23 cellular contexts compared by ENCODE assay signal in the genomic region with DNA sequence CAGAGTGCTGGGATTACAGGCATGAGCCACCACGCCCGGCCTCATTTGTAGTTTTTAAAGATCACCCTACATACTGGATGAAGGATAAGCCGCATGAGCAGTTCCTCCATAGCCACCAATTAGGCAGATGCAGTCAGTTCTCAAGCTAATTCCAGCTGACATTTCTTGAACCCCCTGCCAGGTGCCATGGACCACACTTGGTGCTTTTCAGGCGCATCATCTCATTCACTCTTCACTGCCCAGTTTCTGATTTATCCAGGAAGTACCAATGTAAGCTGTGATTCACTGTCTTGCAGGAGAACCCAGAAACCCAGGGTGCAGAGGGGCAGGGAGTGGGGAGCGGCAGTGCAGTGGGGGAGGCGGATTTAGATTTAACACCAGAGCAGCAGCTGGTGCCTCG. TPM values are rescaled to one million over a fixed set of nuclear protein-coding genes. Genes with fewer than 3 reads are reported as not detected.
DNase-seq lines count a peak whose midpoint lies in the region; ATAC-seq, FAIRE-seq and TF ChIP-seq lines count a peak whose summit lies in the region.
"Had no signal": no experiment of that assay in that cellular context is flagged by ENCODE, and none has a peak within 500 bp of the region (broad histone marks: within the 10 kb centered on the region; RNA-seq: fewer than 3 reads in every experiment).

No MANE protein-coding gene starts in this region.

- no peak overlapping the region for H4K8ac ChIP-seq in H1 (ENCODE audit: extremely low read depth, insufficient read depth, low read length)

- H3K23ac ChIP-seq in H1 (ENCODE audit: insufficient read length), result no peak overlapping the region

- no peak overlapping the region for H2BK15ac ChIP-seq in H1 (ENCODE audit: low read length)

- H3K23me2 ChIP-seq in H1 (ENCODE audit: low read depth, low read length), result no peaks in the 10 kb centered on the region

- no peak overlapping the region for H2BK5ac ChIP-seq in H1 (ENCODE audit: low read depth, low read length)

- no peak for TF ChIP-seq RAD21 in SK-N-SH (IDR thresholded peaks at IDR 0.05; ENCODE audit: low read length)
- TF ChIP-seq RAD21 in H1 (IDR thresholded peaks at IDR 0.05 in 1 of 2, conservative IDR thresholded peaks at IDR 0.05 in 1 of 2; ENCODE audit: low read depth in 2 of 2, low read length in 2 of 2), result no peak

- TF ChIP-seq POLR2A in H1 (IDR thresholded peaks at IDR 0.05; ENCODE audit: control extremely low read depth in 1 of 2, low read depth in 2 of 2, low read length in 2 of 2), result no peak
- no peak for TF ChIP-seq POLR2A in transverse colon (IDR thresholded peaks at IDR 0.05)

- no peak for FAIRE-seq in H1 (lab: Jason Lieb, UNC)

- H3K18ac ChIP-seq in H1 (ENCODE audit: extremely low read depth, low read length), result no peak overlapping the region

- H3F3A ChIP-seq in SK-N-SH (replicated peaks; ENCODE audit: insufficient read depth), result no peaks in the 10 kb centered on the region
- H3F3A ChIP-seq in neural progenitor cell (ENCODE audit: low read depth), result no peaks in the 10 kb centered on the region

- H3K27ac Mint-ChIP-seq in neural progenitor cell (no peak overlapping the region), WTC11 (no peak overlapping the region)
- H3K27ac Mint-ChIP-seq: activated naive CD4-positive, alpha-beta T cell treated with anti-CD3 and anti-CD28 coated beads for 36 hours; stimulated activated naive B cell treated with anti-CD40 and anti-IgM and Interleukin-4, amounts not matched to agents 10 μg/mL and 1 μg/mL and 100 μg/mL, for 72 hours; T-cell had no signal

- H3K27ac ChIP-seq in SK-N-SH (ENCODE audit: low read depth in 2 of 2, low read length in 1 of 2), result no peak overlapping the region
- no peak overlapping the region for H3K27ac ChIP-seq in H1 (ENCODE audit: low read depth, low read length)
- no peak overlapping the region for H3K27ac ChIP-seq in neural progenitor cell
- H3K27ac ChIP-seq in transverse colon, result peak overlapping the region; percentile 71 to 86 (median 79)
- H3K27ac ChIP-seq: 22Rv1 had no signal

- no peak for TF ChIP-seq EP300 in SK-N-SH (IDR thresholded peaks at IDR 0.05; ENCODE audit: borderline replicate concordance in 1 of 2, low read depth in 1 of 2, low read length in 1 of 2)
- TF ChIP-seq EP300 in H1 (IDR thresholded peaks at IDR 0.05; ENCODE audit: borderline replicate concordance in 1 of 2, low read depth in 2 of 2, low read length in 2 of 2), result no peak
- no peak for TF ChIP-seq EP300 in transverse colon (IDR thresholded peaks at IDR 0.05; ENCODE audit: low read depth)

- H3K36me3 ChIP-seq in SK-N-SH (replicated peaks in 1 of 2; ENCODE audit: control insufficient read depth in 1 of 2, insufficient read depth in 2 of 2, low read length in 1 of 2), result peaks cover 6 to 8% of the 10 kb centered on the region in 2 experiments
- H3K36me3 ChIP-seq in H1 (ENCODE audit: control insufficient read depth in 2 of 4, insufficient read depth in 4 of 4, low read length in 3 of 4), result no peaks in the 10 kb centered on the region
- H3K36me3 ChIP-seq in neural progenitor cell, result no peaks in the 10 kb centered on the region
- peaks cover 0 to 7% (median 0%) of the 10 kb centered on the region in 4 donors for H3K36me3 ChIP-seq in transverse colon

- no peak overlapping the region for H3K56ac ChIP-seq in H1 (replicated peaks; ENCODE audit: insufficient read length, low read depth, low read length)

- H2AK5ac ChIP-seq in H1 (ENCODE audit: low read depth, low read length), result no peak overlapping the region

- H3K4me2 ChIP-seq in SK-N-SH, result no peak overlapping the region
- H3K4me2 ChIP-seq in H1 (ENCODE audit: insufficient read depth in 1 of 2, low read depth in 2 of 2, low read length in 2 of 2), result no peak overlapping the region
- no peak overlapping the region for H3K4me2 ChIP-seq in neural progenitor cell

- H3K9ac ChIP-seq in SK-N-SH (no peak overlapping the region), H1 (replicated peaks in 1 of 4; ENCODE audit: extremely low read depth in 1 of 4, low read depth in 3 of 4, low read length in 3 of 4) (no peak overlapping the region), neural progenitor cell (no peak overlapping the region)

- H4K5ac ChIP-seq in H1 (ENCODE audit: insufficient read length, low read depth, low read length), result no peak overlapping the region

- ATAC-seq in SK-N-SH treated with all-trans-retinoic acid at 6 μM for 48 hours (no peak), WTC11 (no peak)
- ATAC-seq: activated T-cell treated with anti-CD3 and anti-CD28 coated beads, Interleukin-2, amount 50 U/mL, for 4 hours; stimulated activated naive B cell treated with anti-CD40 and anti-IgM and Interleukin-4, amounts not matched to agents 10 μg/mL and 1 μg/mL and 100 μg/mL, for 72 hours; T-cell had no signal

- intact Hi-C loops in transverse colon (cut with DNase I; ENCODE audit: low total_unique reads), result no loop called here

- no peak overlapping the region for H2BK20ac ChIP-seq in H1 (ENCODE audit: low read length)

- H3K79me2 ChIP-seq in SK-N-SH (ENCODE audit: insufficient read depth), result peaks cover 49% of the 10 kb centered on the region
- no peaks in the 10 kb centered on the region for H3K79me2 ChIP-seq in H1 (ENCODE audit: control insufficient read depth in 1 of 2, insufficient read depth in 2 of 2, low read length in 2 of 2)
- H3K79me2 ChIP-seq in neural progenitor cell (ENCODE audit: low read depth), result no peaks in the 10 kb centered on the region

- peaks cover 3% of the 10 kb centered on the region for H3K4me1 Mint-ChIP-seq in neural progenitor cell
- peaks cover 19% of the 10 kb centered on the region for H3K4me1 Mint-ChIP-seq in WTC11

- H3K9me3 Mint-ChIP-seq in neural progenitor cell, result no peaks in the 10 kb centered on the region
- H3K9me3 Mint-ChIP-seq in WTC11, result no peaks in the 10 kb centered on the region
- H3K9me3 Mint-ChIP-seq: activated naive CD4-positive, alpha-beta T cell treated with anti-CD3 and anti-CD28 coated beads for 36 hours; activated T-cell treated with anti-CD3 and anti-CD28 coated beads, Interleukin-2, amount 50 U/mL, for 4 hours; nephron progenitor cell; stimulated activated naive B cell treated with anti-CD40 and anti-IgM and Interleukin-4, amounts not matched to agents 10 μg/mL and 1 μg/mL and 100 μg/mL, for 72 hours; T-cell had no signal

- 93% methylated on average over 7 of the region's 7 CpGs for WGBS in SK-N-SH (ENCODE audit: low lambda C conversion rate)
- 86% methylated on average over 7 of the region's 7 CpGs; no CpG with 5 or more reads in 1 of the 2 experiments for WGBS in H1 (ENCODE audit: extremely low coverage in 1 of 2, insufficient coverage in 1 of 2, insufficient read length in 1 of 2, insufficient replicate concordance in 2 of 2, low coverage in 1 of 2, low lambda C conversion rate in 2 of 2, missing lambda C conversion rate in 1 of 2), 2 experiments
- WGBS in transverse colon (ENCODE audit: low coverage in 1 of 2), 2 donors, result 90 to 92% methylated on average over 6 to 7 of the region's 7 CpGs

- H3K9me2 ChIP-seq in SK-N-SH, result no peaks in the 10 kb centered on the region

- H3K4me1 ChIP-seq in SK-N-SH (ENCODE audit: control insufficient read depth in 1 of 2, insufficient read depth in 2 of 2, low read depth in 1 of 2, low read length in 1 of 2), result peaks cover 13 to 20% of the 10 kb centered on the region in 2 experiments; a peak in 1 of 4 replicates
- H3K4me1 ChIP-seq in H1 (replicated peaks in 1 of 4; ENCODE audit: control insufficient read depth in 3 of 4, insufficient read depth in 4 of 4, low read length in 3 of 4), result peaks cover 0 to 8% (median 3%) of the 10 kb centered on the region in 4 experiments; a peak in 4 of 7 replicates
- H3K4me1 ChIP-seq in neural progenitor cell, result peaks cover 19% of the 10 kb centered on the region
- peaks cover 24 to 83% (median 48%) of the 10 kb centered on the region in 4 donors for H3K4me1 ChIP-seq in transverse colon

- POLR2A ChIA-PET in SK-N-SH (lab: Yijun Ruan, JAX), result no interaction called here
- POLR2A ChIA-PET in H1 (lab: Charles Lee; ENCODE audit: partially characterized antibody), result interaction anchor here (1.8 kb wide), 1 partner anchor 8 kb away, joined by 4 read pairs; no protein-coding TSS in a partner anchor
- POLR2A ChIA-PET in WTC11 (lab: Charles Lee), result no interaction called here

- H2BK12ac ChIP-seq in H1 (ENCODE audit: low read depth, low read length), result no peak overlapping the region

- no peak overlapping the region for H3K14ac ChIP-seq in H1 (ENCODE audit: insufficient read length)

- H3K4me3 Mint-ChIP-seq in neural progenitor cell (no peak overlapping the region), WTC11 (no peak overlapping the region)
- H3K4me3 Mint-ChIP-seq: activated naive CD4-positive, alpha-beta T cell treated with anti-CD3 and anti-CD28 coated beads for 36 hours; activated T-cell treated with anti-CD3 and anti-CD28 coated beads, Interleukin-2, amount 50 U/mL, for 4 hours; nephron progenitor cell; stimulated activated naive B cell treated with anti-CD40 and anti-IgM and Interleukin-4, amounts not matched to agents 10 μg/mL and 1 μg/mL and 100 μg/mL, for 72 hours; T-cell had no signal

- H4K20me1 ChIP-seq in SK-N-SH (ENCODE audit: insufficient read depth) (no peaks in the 10 kb centered on the region), H1 (replicated peaks in 1 of 2; ENCODE audit: control insufficient read depth in 1 of 2, insufficient read depth in 2 of 2, low read length in 2 of 2) (no peaks in the 10 kb centered on the region), neural progenitor cell (ENCODE audit: low read depth) (no peaks in the 10 kb centered on the region)

- no peaks in the 10 kb centered on the region; the same call in 1 of the 2 replicates for H3K79me1 ChIP-seq in H1 (ENCODE audit: low read depth, low read length)

- no peak overlapping the region for H4K91ac ChIP-seq in H1 (replicated peaks; ENCODE audit: insufficient read length, low read length)

- CTCF ChIA-PET in SK-N-SH (lab: Yijun Ruan, JAX), result interaction anchor here (1.0 to 3.8 kb wide), 2 partner anchors 12 to 30 kb away, joined by 3 to 17 read pairs; no protein-coding TSS in a partner anchor
- CTCF ChIA-PET in H1 (lab: Charles Lee; ENCODE audit: partially characterized antibody), result interaction anchor here (0.6 to 15.5 kb wide), 13 partner anchors 8 to 558 kb away, joined by 3 to 205 read pairs (median 3); no protein-coding TSS in a partner anchor
- CTCF ChIA-PET in WTC11 (lab: Charles Lee), result interaction anchor here (3.3 to 5.3 kb wide), 2 partner anchors 11 to 70 kb away, joined by 12 to 28 read pairs; no protein-coding TSS in a partner anchor

- H3K27me3 Mint-ChIP-seq in neural progenitor cell (ENCODE audit: insufficient read depth, low read depth) (no peaks in the 10 kb centered on the region), WTC11 (ENCODE audit: low read depth) (no peaks in the 10 kb centered on the region)
- H3K27me3 Mint-ChIP-seq: stimulated activated naive B cell treated with anti-CD40 and anti-IgM and Interleukin-4, amounts not matched to agents 10 μg/mL and 1 μg/mL and 100 μg/mL, for 72 hours; T-cell had no signal

- H2BK120ac ChIP-seq in H1 (replicated peaks; ENCODE audit: low read depth, low read length), result no peak overlapping the region

- peaks cover 6% of the 10 kb centered on the region for H3K36me3 Mint-ChIP-seq in neural progenitor cell
- no peaks in the 10 kb centered on the region for H3K36me3 Mint-ChIP-seq in WTC11

- no peak for DNase-seq in SK-N-SH
- DNase-seq in H1 (ENCODE audit: low read depth in 1 of 2, low spot score in 2 of 2), result no peak
- peak; percentile 23 for DNase-seq in neural progenitor cell (ENCODE audit: low spot score)
- DNase-seq in transverse colon, result no peak
- no peak for DNase-seq in LoVo (ENCODE audit: low spot score)
- no peak for DNase-seq in WTC11 (ENCODE audit: low spot score)
- no peak for DNase-seq in NCI-H1092 treated with DMSO at 0.1 percent for 48 hours (lab: John Stamatoyannopoulos, UW)
- DNase-seq: activated CD4-positive, alpha-beta T cell treated with anti-CD3 and anti-CD28 coated beads, Interleukin-2, amount 50 U/mL, for 48 hours; activated naive CD4-positive, alpha-beta T cell treated with anti-CD3 and anti-CD28 coated beads for 36 hours; activated T-cell treated with anti-CD3 and anti-CD28 coated beads, Interleukin-2, amount 50 U/mL, for 4 hours; anterior cingulate cortex; COR-L47; hippocampal formation; mesendoderm; NCI-H1417; NCI-H2107; NCI-H510A treated with DMSO at 0.1 percent for 48 hours; nephron progenitor cell; SHP77; stimulated activated naive B cell treated with anti-CD40 and anti-IgM and Interleukin-4, amounts not matched to agents 10 μg/mL and 1 μg/mL and 100 μg/mL, for 72 hours; T-cell had no signal

- H3K4ac ChIP-seq in H1 (replicated peaks; ENCODE audit: insufficient read length, low read depth, low read length), result no peak overlapping the region

- H3K4me3 ChIP-seq in SK-N-SH (ENCODE audit: low read depth in 2 of 2, low read length in 1 of 2), result no peak overlapping the region
- H3K4me3 ChIP-seq in H1 (ENCODE audit: extremely low read depth in 1 of 4, insufficient read depth in 2 of 4, low read depth in 3 of 4, low read length in 4 of 4), result no peak overlapping the region
- H3K4me3 ChIP-seq in neural progenitor cell, result no peak overlapping the region
- H3K4me3 ChIP-seq in transverse colon, result no peak overlapping the region

- H3K27me3 ChIP-seq in SK-N-SH (ENCODE audit: insufficient read depth) (no peaks in the 10 kb centered on the region), H1 (replicated peaks in 1 of 4; ENCODE audit: control insufficient read depth in 3 of 4, extremely low read depth in 1 of 4, insufficient read depth in 3 of 4, low read length in 3 of 4) (no peaks in the 10 kb centered on the region), neural progenitor cell (no peaks in the 10 kb centered on the region), transverse colon (no peaks in the 10 kb centered on the region)

- H3K9me3 ChIP-seq in SK-N-SH, result no peaks in the 10 kb centered on the region
- no peaks in the 10 kb centered on the region for H3K9me3 ChIP-seq in H1 (ENCODE audit: insufficient read depth in 2 of 2, low read depth in 1 of 2, low read length in 1 of 2)
- no peaks in the 10 kb centered on the region for H3K9me3 ChIP-seq in neural progenitor cell (ENCODE audit: low read depth)
- H3K9me3 ChIP-seq in transverse colon, result no peaks in the 10 kb centered on the region

- in situ Hi-C loops in transverse colon (cut with MboI; ENCODE audit: low pct_ligation_motif_present in 1 of 4, low pct_unique_long_range_greater_than_20kb in 1 of 4, low sequenced_read_pairs in 3 of 4), result no loop called here

- H2AFZ ChIP-seq in SK-N-SH (ENCODE audit: low read depth), result no peak overlapping the region
- no peak overlapping the region for H2AFZ ChIP-seq in H1 (ENCODE audit: low read length)
- no peak overlapping the region for H2AFZ ChIP-seq in neural progenitor cell (replicated peaks)

- TF ChIP-seq CTCF in SK-N-SH (IDR thresholded peaks at IDR 0.05), result no peak
- no peak for TF ChIP-seq CTCF in H1 (IDR thresholded peaks at IDR 0.05; ENCODE audit: control extremely low read depth in 1 of 3, insufficient read depth in 1 of 3, low read depth in 1 of 3, low read length in 3 of 3)
- no peak for TF ChIP-seq CTCF in neural progenitor cell (IDR thresholded peaks at IDR 0.05)
- TF ChIP-seq CTCF in transverse colon (IDR thresholded peaks at IDR 0.05), result no peak
- TF ChIP-seq CTCF in WTC11 (IDR thresholded peaks at IDR 0.05), result no peak

RNA-seq across cellular contexts. Expression of gene RASA2, which starts 56.5 kb away (rescaled TPM):
- polyA plus RNA-seq in SK-N-SH (2012; rRNA removed), result 2.4 and 3.1 TPM in 2 replicates
- 3.1 and 3.7 TPM in 2 replicates for polyA plus RNA-seq in SK-N-SH (2012; cell fraction: cytosol; rRNA removed)
- polyA plus RNA-seq in SK-N-SH (2012; cell fraction: nucleus; rRNA removed), result 3.7 and 12.4 TPM in 2 replicates
- 15.9 and 16.6 TPM in 2 replicates for total RNA-seq in H1 (2021; fragmentation: NEBNext Ultra II Directional; extraction: Animal tissue kit (Norgen Biotek cat#: 25700))
- polyA plus RNA-seq in H1 (2011; rRNA removed), result 2.6 and 3.5 TPM in 2 replicates
- 6.7 TPM for polyA plus RNA-seq in H1 (2011; cell fraction: cytosol; rRNA removed)
- polyA plus RNA-seq in H1 (2011; cell fraction: nucleus; rRNA removed), result 2.2 TPM
- polyA plus RNA-seq in H1 (2012, experiment 1 of 2), result 4.6 to 8.1 TPM (median 6.2 TPM) in 4 replicates
- polyA plus RNA-seq in H1 (2012, experiment 2 of 2), result 0.55 TPM
- 7.1 TPM for polyA plus RNA-seq in H1 (2013, experiment 1 of 2)
- 7.3 TPM for polyA plus RNA-seq in H1 (2013, experiment 2 of 2)
- 11.0 and 14.5 TPM in 2 replicates for polyA minus RNA-seq in H1 (2011; rRNA and poly(A)+ RNA removed)
- 11.8 TPM for polyA minus RNA-seq in H1 (2011; cell fraction: cytosol; rRNA and poly(A)+ RNA removed)
- 13.7 TPM for polyA minus RNA-seq in H1 (2011; cell fraction: nucleus; rRNA and poly(A)+ RNA removed)
- total RNA-seq in neural progenitor cell (ENCODE audit: low replicate concordance), result 40.3 and 48.4 TPM in 2 replicates
- total RNA-seq in transverse colon, result 10 to 100 TPM in 3 of 4 donors, 1 to 10 TPM in 1; 9.0 to 70.3 (median 21.5) TPM
- total RNA-seq in WTC11 (2021), result 13.9 to 16.8 TPM (median 16.4 TPM) in 3 replicates

Comparison
In these comparisons a context has a peak if more than half of its experiments do, and no peak if none do; other contexts are left out.
1. H3K27ac ChIP-seq: peak in transverse colon (4 of 4); none in SK-N-SH (0 of 2), H1 (single experiment) and neural progenitor cell (single experiment).